8 cellular contexts compared by ENCODE assay signal in the genomic region with DNA sequence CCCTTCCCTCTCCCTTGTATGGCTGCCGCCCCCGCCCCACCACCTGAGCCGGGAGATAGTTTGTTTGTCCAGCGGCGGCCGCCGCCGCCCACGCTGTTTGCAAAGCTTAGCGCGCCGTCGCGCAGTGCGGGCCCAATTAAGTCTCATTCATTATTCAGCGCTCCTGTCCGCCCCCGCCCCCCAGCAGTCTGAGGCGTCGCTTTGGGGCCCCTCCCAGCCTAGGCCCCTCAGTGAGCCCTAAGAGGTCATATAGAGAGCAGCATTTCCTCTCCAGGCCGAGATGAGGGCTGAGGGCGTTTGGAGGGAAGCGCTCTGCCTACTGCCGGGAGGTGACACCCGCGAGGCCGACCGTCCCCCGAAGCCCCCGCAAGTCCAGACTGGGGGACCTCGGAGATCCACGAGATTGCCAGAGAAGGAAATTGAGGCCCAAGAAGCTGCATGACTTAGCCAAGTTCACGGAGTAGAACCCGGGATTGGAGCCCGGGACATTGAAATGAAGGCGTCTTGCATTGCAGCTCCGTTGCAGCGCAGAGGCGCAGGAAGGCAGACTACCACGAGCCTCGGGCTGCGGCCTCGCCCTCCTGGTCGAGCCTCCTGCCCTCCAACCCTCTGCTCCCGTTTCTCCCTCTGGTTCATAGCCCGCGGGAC. TPM values are rescaled to one million over a fixed set of nuclear protein-coding genes. Genes with fewer than 3 reads are reported as not detected.
A peak's percentile ranks its signal among the peaks of the same experiment; 100 is the strongest.
DNase-seq lines count a peak whose midpoint lies in the region; TF ChIP-seq lines count a peak whose summit lies in the region.

A gene (plus strand): TSS at position 230 of the 648 bp plus-strand sequence. CDS start 1,985 bp downstream, outside the sequence.

- H3K14ac ChIP-seq in H9 (ENCODE audit: insufficient read depth, low read length): no peak within 1 kb of the TSS

- H4K8ac ChIP-seq in H9 (replicated peaks; ENCODE audit: insufficient read length, low read depth, low read length): no peak within 1 kb of the TSS

- H3K4ac ChIP-seq in H9 (ENCODE audit: low read depth, low read length): no peak within 1 kb of the TSS

- no peak within 1 kb of the TSS for H3K23ac ChIP-seq in H9 (ENCODE audit: insufficient read length, low read depth, low read length)

- no CpG with 5 or more reads among the region's 47 CpGs for WGBS in H9 (ENCODE audit: extremely low coverage, insufficient read length, low lambda C conversion rate)

- no peak within 1 kb of the TSS for H3T11ph ChIP-seq in H9 (ENCODE audit: low read length)

- H3K36me3 Mint-ChIP-seq in H9 (ENCODE audit: insufficient read depth in 1 of 3, low read depth in 3 of 3): peaks cover 0 to 1% (median 0%) of the 10 kb centered on the region in 3 experiments; a peak in 1 of 7 replicates
- H3K36me3 Mint-ChIP-seq in progenitor cell of endocrine pancreas (ENCODE audit: insufficient read depth): peaks cover 4% of the 10 kb centered on the region

- no peak within 1 kb of the TSS for H4K91ac ChIP-seq in H9 (ENCODE audit: insufficient read length, low read depth, low read length)

- no peak within 1 kb of the TSS for H2AK5ac ChIP-seq in H9 (ENCODE audit: insufficient read length, low read length)

- H3K56ac ChIP-seq in H9 (ENCODE audit: insufficient read length, low read depth, low read length): no peak within 1 kb of the TSS

- no peaks in the 10 kb centered on the region for H3K9me3 ChIP-seq in H9 (ENCODE audit: control insufficient read depth, low read depth, low read length)

- peaks cover 1 to 3% of the 10 kb centered on the region in 2 experiments; a peak in 2 of 5 replicates for H3K9me3 Mint-ChIP-seq in H9
- no peaks in the 10 kb centered on the region for H3K9me3 Mint-ChIP-seq in progenitor cell of endocrine pancreas (ENCODE audit: low read depth)

- no peak for TF ChIP-seq CTCF in C4-2B (conservative IDR thresholded peaks at IDR 0.05)
- no peak for TF ChIP-seq CTCF in H9 (conservative IDR thresholded peaks at IDR 0.05)
- no peak for TF ChIP-seq CTCF in VCaP (conservative IDR thresholded peaks at IDR 0.05)
- TF ChIP-seq CTCF in fibroblast of pulmonary artery (IDR thresholded peaks at IDR 0.05; ENCODE audit: low read length, missing control alignments): no peak
- TF ChIP-seq CTCF in progenitor cell of endocrine pancreas (IDR thresholded peaks at IDR 0.05; ENCODE audit: unreplicated experiment): no peak

- no peak within 1 kb of the TSS for H2AFZ ChIP-seq in H9 (ENCODE audit: low read length)

- H3K18ac ChIP-seq in H9 (ENCODE audit: insufficient read length, low read depth, low read length): no peak within 1 kb of the TSS

- H3K4me1 Mint-ChIP-seq in H9: peaks cover 27 to 32% of the 10 kb centered on the region in 2 experiments
- peaks cover 33% of the 10 kb centered on the region for H3K4me1 Mint-ChIP-seq in progenitor cell of endocrine pancreas (ENCODE audit: low read depth)

- peak within 1 kb of the TSS; percentile 45 for H3K4me2 ChIP-seq in H9 (ENCODE audit: insufficient read depth, insufficient read length, low read length)

- H3K27me3 ChIP-seq in H9 (ENCODE audit: insufficient read depth, low read length): peaks cover 57% of the 10 kb centered on the region

- H3K4me1 ChIP-seq in H9 (ENCODE audit: insufficient read depth, low read length): peaks cover 3% of the 10 kb centered on the region; the same call in 1 of the 2 replicates

- peaks cover 31% of the 10 kb centered on the region for H3K23me2 ChIP-seq in H9 (ENCODE audit: insufficient read length, low read depth, low read length, poor library complexity, severe bottlenecking)

- H4K5ac ChIP-seq in H9 (ENCODE audit: insufficient read length, low read depth, low read length): no peak within 1 kb of the TSS

- H2BK20ac ChIP-seq in H9 (ENCODE audit: low read depth, low read length, poor library complexity, severe bottlenecking): no peak within 1 kb of the TSS

- H3K79me2 ChIP-seq in H9 (ENCODE audit: insufficient read depth, low read length): no peaks in the 10 kb centered on the region

- no peak within 1 kb of the TSS for H2BK5ac ChIP-seq in H9 (ENCODE audit: insufficient read length, low read length)

- H3K27ac Mint-ChIP-seq in H9 (no peak within 1 kb of the TSS), progenitor cell of endocrine pancreas (peak within 1 kb of the TSS; percentile 89)

- H3K4me3 Mint-ChIP-seq in H9 (peak within 1 kb of the TSS; percentile 61 to 87), progenitor cell of endocrine pancreas (ENCODE audit: low read depth) (peak within 1 kb of the TSS; percentile 80)

- DNase-seq in H9: peak; percentile 67
- DNase-seq in fibroblast of pulmonary artery (ENCODE audit: low read depth): no peak
- no peak for DNase-seq in progenitor cell of endocrine pancreas (ENCODE audit: low spot score, unreplicated experiment)
- no peak for DNase-seq in GDM1 (lab: John Stamatoyannopoulos, UW)
- DNase-seq in NCI-H1436 (lab: John Stamatoyannopoulos, UW): no peak
- DNase-seq in T1000 (lab: John Stamatoyannopoulos, UW): no peak

- H3K27me3 Mint-ChIP-seq in H9 (ENCODE audit: low read depth) (peaks cover 88% of the 10 kb centered on the region), progenitor cell of endocrine pancreas (peaks cover 7% of the 10 kb centered on the region)

- H3K9ac ChIP-seq in H9 (ENCODE audit: extremely low read depth, insufficient read length, low read length): no peak within 1 kb of the TSS

- no peaks in the 10 kb centered on the region for H3K79me1 ChIP-seq in H9 (ENCODE audit: insufficient read depth, low read depth, low read length, poor library complexity, severe bottlenecking)

- H2BK120ac ChIP-seq in H9 (ENCODE audit: low read depth, low read length, poor library complexity, severe bottlenecking): no peak within 1 kb of the TSS

- no peak within 1 kb of the TSS for H2BK15ac ChIP-seq in H9 (ENCODE audit: low read depth, low read length)

- H3K27ac ChIP-seq in C4-2B (peak within 1 kb of the TSS; percentile 92), H9 (ENCODE audit: insufficient read length, low read depth, low read length) (no peak within 1 kb of the TSS), VCaP (peak within 1 kb of the TSS; percentile 58)

- H4K20me1 ChIP-seq in H9 (ENCODE audit: control insufficient read depth, insufficient read depth, insufficient read length): peaks cover 3% of the 10 kb centered on the region

- no peak within 1 kb of the TSS for H2BK12ac ChIP-seq in H9 (ENCODE audit: insufficient read length, low read depth, low read length)

- peak within 1 kb of the TSS; percentile 50 for H3K4me3 ChIP-seq in fibroblast of pulmonary artery (replicated peaks; ENCODE audit: low read depth, low read length)

RNA-seq across cellular contexts. Expression of the gene that starts here (rescaled TPM):
- 2.6 and 3.2 TPM in 2 replicates for total RNA-seq in H9 (2021)
- 36.0 and 38.7 TPM in 2 replicates for total RNA-seq in progenitor cell of endocrine pancreas
